8 cellular contexts compared by ENCODE assay signal in the genomic region with DNA sequence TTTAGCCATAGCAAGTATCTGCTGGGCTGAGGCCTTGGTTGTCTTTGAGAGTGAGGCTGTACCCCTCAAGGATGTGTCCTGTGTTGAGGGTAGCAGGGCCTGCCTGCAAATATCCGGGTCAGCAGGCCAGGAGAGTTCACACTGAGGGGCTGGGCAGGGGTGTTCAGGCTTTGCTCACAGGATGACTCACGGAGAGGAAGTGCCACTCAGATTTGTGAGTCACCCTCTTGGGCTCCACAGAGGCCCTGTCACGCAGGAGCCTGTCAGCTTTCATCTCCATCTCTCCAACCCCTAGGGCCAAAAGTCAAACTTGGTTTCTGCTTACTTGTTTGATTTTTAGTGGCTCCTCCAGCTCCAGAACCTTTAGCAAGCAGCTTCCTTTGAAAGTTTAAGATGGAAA.
DNase-seq lines count a peak whose midpoint lies in the region; ATAC-seq and TF ChIP-seq lines count a peak whose summit lies in the region.

No MANE protein-coding gene starts in this region.

- CTCF ChIA-PET in activated CD8-positive, alpha-beta T cell treated with anti-CD3 and anti-CD28 coated beads, Interleukin-2, amount 10 ng/mL, durations not matched to agents 7 days and 5 days (lab: Charles Lee) = interaction anchor here (1.3 kb wide), 1 partner anchor 202 kb away, joined by 3 read pairs; no protein-coding TSS in a partner anchor

- no peaks in the 10 kb centered on the region for H3K27me3 Mint-ChIP-seq in activated CD8-positive, alpha-beta T cell treated with anti-CD3 and anti-CD28 coated beads, Interleukin-2, amount 10 ng/mL, durations not matched to agents 7 days and 5 days (ENCODE audit: low read depth)

- no peak overlapping the region for H3K4me3 ChIP-seq in fibroblast of the aortic adventitia (ENCODE audit: low read depth, low read length)

- POLR2A ChIA-PET in activated CD8-positive, alpha-beta T cell treated with anti-CD3 and anti-CD28 coated beads, Interleukin-2, amount 10 ng/mL, durations not matched to agents 7 days and 5 days (lab: Charles Lee) = no interaction called here

- no peaks in the 10 kb centered on the region for H3K9me3 Mint-ChIP-seq in activated CD8-positive, alpha-beta T cell treated with anti-CD3 and anti-CD28 coated beads, Interleukin-2, amount 10 ng/mL, durations not matched to agents 7 days and 5 days (ENCODE audit: insufficient read depth)

- H3K4me1 Mint-ChIP-seq in activated CD8-positive, alpha-beta T cell treated with anti-CD3 and anti-CD28 coated beads, Interleukin-2, amount 10 ng/mL, durations not matched to agents 7 days and 5 days (ENCODE audit: low read depth) = peaks cover 21% of the 10 kb centered on the region

- no peak overlapping the region for H3K4me3 Mint-ChIP-seq in activated CD8-positive, alpha-beta T cell treated with anti-CD3 and anti-CD28 coated beads, Interleukin-2, amount 10 ng/mL, durations not matched to agents 7 days and 5 days

- TF ChIP-seq CTCF in GM10266 (IDR thresholded peaks at IDR 0.05; ENCODE audit: control insufficient read depth, insufficient read depth, low read depth, missing control alignments) (no peak), fibroblast of the aortic adventitia (IDR thresholded peaks at IDR 0.05; ENCODE audit: insufficient read depth, low read length) (no peak)

- peak overlapping the region; percentile 80 for H3K27ac Mint-ChIP-seq in activated CD8-positive, alpha-beta T cell treated with anti-CD3 and anti-CD28 coated beads, Interleukin-2, amount 10 ng/mL, durations not matched to agents 7 days and 5 days

- H3K36me3 Mint-ChIP-seq in activated CD8-positive, alpha-beta T cell treated with anti-CD3 and anti-CD28 coated beads, Interleukin-2, amount 10 ng/mL, durations not matched to agents 7 days and 5 days (ENCODE audit: low read depth) = no peaks in the 10 kb centered on the region

- ATAC-seq in GM21786 (IDR thresholded peaks at IDR 0.05; ENCODE audit: unreplicated experiment) = peak; percentile 99
- peak; percentile 99 for ATAC-seq in activated CD8-positive, alpha-beta T cell treated with anti-CD3 and anti-CD28 coated beads, Interleukin-2, amount 10 ng/mL, durations not matched to agents 7 days and 5 days

- DNase-seq in GM10266 (ENCODE audit: extremely low spot score) (peak; percentile 66), KG1 (lab: John Stamatoyannopoulos, UW) (peak; percentile 23), fibroblast of the aortic adventitia (ENCODE audit: low read depth) (peak; percentile 75), GDM1 (lab: John Stamatoyannopoulos, UW) (no peak), NCI-H2196 treated with DMSO at 0.1 percent for 48 hours (lab: John Stamatoyannopoulos, UW; ENCODE audit: unreplicated experiment) (no peak)
- DNase-seq in activated CD8-positive, alpha-beta T cell treated with anti-CD3 and anti-CD28 coated beads, Interleukin-2, amount 10 ng/mL, durations not matched to agents 7 days and 5 days = peak; percentile 81
- DNase-seq in stimulated activated CD4-positive, alpha-beta T cell treated with anti-CD3 and anti-CD28 coated beads, Interleukin-12 subunit alpha, Interleukin-12 subunit beta, amount 100 ng/mL, for 4 hours = peak; percentile 30

Comparison
In these comparisons a context has a peak if more than half of its experiments do, and no peak if none do; other contexts are left out.
1. DNase-seq: peak in GM10266 (single experiment), KG1 (single experiment), activated CD8-positive, alpha-beta T cell treated with anti-CD3 and anti-CD28 coated beads, Interleukin-2, amount 10 ng/mL, durations not matched to agents 7 days and 5 days (single experiment), fibroblast of the aortic adventitia (single experiment) and stimulated activated CD4-positive, alpha-beta T cell treated with anti-CD3 and anti-CD28 coated beads, Interleukin-12 subunit alpha, Interleukin-12 subunit beta, amount 100 ng/mL, for 4 hours (single experiment); none in GDM1 (single experiment) and NCI-H2196 treated with DMSO at 0.1 percent for 48 hours (single experiment).